Comparison of ENCODE assay signal across 27 cellular contexts in genomic region chr12:100992194-100992593, GRCh38.
"Had no signal": no experiment of that assay in that cellular context is flagged by ENCODE, and none has a peak within 500 bp of the region (broad histone marks: within the 10 kb centered on the region; RNA-seq: fewer than 3 reads in every experiment).

No MANE protein-coding gene starts in this region.

- H3K9me3 ChIP-seq: colonic mucosa, esophagus muscularis mucosa, esophagus squamous epithelium, gastrocnemius medialis, gastroesophageal sphincter, heart left ventricle, heart right ventricle had no signal

- H3K27me3 ChIP-seq: colonic mucosa, dorsolateral prefrontal cortex, esophagus muscularis mucosa, esophagus squamous epithelium, foreskin keratinocyte, gastrocnemius medialis, gastroesophageal sphincter, heart left ventricle, heart right ventricle had no signal

- FAIRE-seq: colon, endometrium, endothelial cell of umbilical vein, frontal cortex had no signal

- H3K36me3 ChIP-seq: colonic mucosa, esophagus muscularis mucosa, esophagus squamous epithelium, gastrocnemius medialis, gastroesophageal sphincter, heart left ventricle, heart right ventricle had no signal

- H3K4me3 ChIP-seq: colonic mucosa, coronary artery, dorsolateral prefrontal cortex, esophagus muscularis mucosa, esophagus squamous epithelium, gastrocnemius medialis, gastroesophageal sphincter, heart left ventricle, heart right ventricle had no signal

- DNase-seq: colonic mucosa; cortex of kidney; dermis blood vessel endothelial cell; dorsolateral prefrontal cortex; effector CD4-positive, alpha-beta T cell; effector CD8-positive, alpha-beta T cell; effector memory CD4-positive, alpha-beta T cell; effector memory CD8-positive, alpha-beta T cell; endodermal cell; erythroblast; esophagus squamous epithelium; foreskin fibroblast; foreskin keratinocyte; foreskin melanocyte; gastrocnemius medialis; glutamatergic neuron; head of caudate nucleus; heart left ventricle; heart right ventricle had no signal

- H3K27ac ChIP-seq: colonic mucosa, coronary artery, dorsolateral prefrontal cortex, epithelial cell of prostate, esophagus muscularis mucosa, esophagus squamous epithelium, foreskin keratinocyte, gastrocnemius medialis, gastroesophageal sphincter, heart left ventricle, heart right ventricle had no signal

- H3K4me1 ChIP-seq: colonic mucosa, gastrocnemius medialis, gastroesophageal sphincter, heart right ventricle had no signal
